9 cellular contexts compared by ENCODE assay signal in the genomic region with DNA sequence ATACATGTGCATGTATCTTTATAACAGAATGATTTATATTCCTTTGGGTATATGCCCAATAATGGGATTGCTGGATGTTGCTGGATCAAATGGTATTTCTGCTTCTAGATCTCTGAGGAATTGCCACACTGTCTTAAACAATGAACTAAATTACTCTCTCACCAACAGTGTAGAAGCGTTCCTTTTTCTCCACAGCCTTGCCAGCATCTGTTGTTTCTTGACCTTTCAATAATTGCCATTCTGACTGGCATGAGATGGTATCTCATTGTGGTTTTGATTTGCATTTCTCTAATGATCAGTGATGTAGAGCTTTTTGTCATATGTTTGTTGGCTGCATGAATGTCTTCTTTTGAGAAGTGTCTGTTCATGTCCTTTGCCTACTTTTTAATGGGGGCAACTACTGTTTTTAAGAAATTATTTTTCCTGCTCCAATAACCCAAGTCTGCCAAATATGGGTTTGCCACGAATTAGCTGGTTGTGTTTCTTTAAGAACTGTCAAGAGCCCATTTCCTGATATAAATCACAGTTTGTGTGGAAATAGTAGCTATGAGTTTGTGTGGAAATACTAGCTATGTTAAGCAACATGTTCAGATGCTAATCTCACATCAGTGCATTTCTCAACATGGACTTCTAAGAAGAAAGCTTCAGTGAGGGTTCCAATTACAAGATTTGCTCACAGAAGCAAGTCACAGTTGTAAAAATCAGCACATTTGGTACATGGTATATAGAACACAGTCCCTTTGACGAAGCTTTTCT.
DNase-seq lines count a peak whose midpoint lies in the region; ATAC-seq, FAIRE-seq and TF ChIP-seq lines count a peak whose summit lies in the region.
"Had no signal": no experiment of that assay in that cellular context is flagged by ENCODE, and none has a peak within 500 bp of the region (broad histone marks: within the 10 kb centered on the region; RNA-seq: fewer than 3 reads in every experiment).

No MANE protein-coding gene starts in this region.

- no peak for FAIRE-seq in endothelial cell of umbilical vein (lab: Jason Lieb, UNC)

- dilution Hi-C loops in endothelial cell of umbilical vein (cut with MboI; ENCODE audit: extremely low pct_ligation_motif_present, low sequenced_read_pairs): no loop called here

- H4K20me1 ChIP-seq in endothelial cell of umbilical vein (replicated peaks; ENCODE audit: control insufficient read depth, extremely low read depth, insufficient read depth, low read length): no peaks in the 10 kb centered on the region

- TF ChIP-seq CTCF in endothelial cell of umbilical vein (IDR thresholded peaks at IDR 0.05; ENCODE audit: extremely low read depth in 1 of 2, insufficient read depth in 1 of 2, low read depth in 1 of 2, low read length in 2 of 2) (no peak), parathyroid adenoma (IDR thresholded peaks at IDR 0.05) (no peak)

- H3K27ac ChIP-seq in endothelial cell of umbilical vein (ENCODE audit: insufficient read depth, low read depth, low read length) (no peak overlapping the region), parathyroid adenoma (peak overlapping the region; percentile 47)

- ATAC-seq in HG03378 (IDR thresholded peaks at IDR 0.05; ENCODE audit: unreplicated experiment) (no peak), HG02870 (IDR thresholded peaks at IDR 0.05; ENCODE audit: unreplicated experiment) (no peak), HG03342 (IDR thresholded peaks at IDR 0.05; ENCODE audit: unreplicated experiment) (no peak)
- ATAC-seq: naive thymus-derived CD8-positive, alpha-beta T cell had no signal

- H3K36me3 ChIP-seq in endothelial cell of umbilical vein (ENCODE audit: control insufficient read depth in 2 of 2, extremely low read depth in 1 of 2, insufficient read depth in 2 of 2, low read length in 2 of 2): no peaks in the 10 kb centered on the region
- no peaks in the 10 kb centered on the region for H3K36me3 ChIP-seq in parathyroid adenoma (ENCODE audit: control insufficient read depth, insufficient read depth, low read length)

- CTCF ChIA-PET in endothelial cell of umbilical vein (lab: Charles Lee): interaction anchor here (0.6 to 0.8 kb wide), 2 partner anchors 13 to 73 kb away, joined by 3 read pairs; no protein-coding TSS in a partner anchor

- H3K79me2 ChIP-seq in endothelial cell of umbilical vein (ENCODE audit: control insufficient read depth, insufficient read depth, low read length): no peaks in the 10 kb centered on the region
- no peaks in the 10 kb centered on the region for H3K79me2 ChIP-seq in parathyroid adenoma

- DNase-seq in GF-D8 (lab: John Stamatoyannopoulos, UW): peak; percentile 98
- peak; percentile 38 for DNase-seq in NCI-H526 treated with DMSO at 0.1 percent for 48 hours (lab: John Stamatoyannopoulos, UW)
- DNase-seq in endothelial cell of umbilical vein (ENCODE audit: low read depth, low spot score): peak; percentile 81
- no peak for DNase-seq in NCI-H748 treated with DMSO at 0.1 percent for 48 hours (lab: John Stamatoyannopoulos, UW)
- DNase-seq: naive thymus-derived CD8-positive, alpha-beta T cell had no signal

- no peak overlapping the region for H3K4me2 ChIP-seq in endothelial cell of umbilical vein (ENCODE audit: insufficient read depth, low read length)
- peak overlapping the region; percentile 20 for H3K4me2 ChIP-seq in parathyroid adenoma (ENCODE audit: low read length)

- H2AFZ ChIP-seq in endothelial cell of umbilical vein (ENCODE audit: low read depth, low read length): no peak overlapping the region
- H2AFZ ChIP-seq in parathyroid adenoma: no peak overlapping the region

- H3K4me3 ChIP-seq in endothelial cell of umbilical vein (replicated peaks in 1 of 3; ENCODE audit: insufficient read depth in 1 of 3, low read depth in 1 of 3, low read length in 3 of 3) (no peak overlapping the region), parathyroid adenoma (ENCODE audit: low read depth, low read length) (no peak overlapping the region)

- no peaks in the 10 kb centered on the region for H3K4me1 ChIP-seq in endothelial cell of umbilical vein (ENCODE audit: control insufficient read depth, extremely low read depth, insufficient read depth, low read length)
- H3K4me1 ChIP-seq in parathyroid adenoma: peaks cover 14% of the 10 kb centered on the region

- H3K9me1 ChIP-seq in endothelial cell of umbilical vein (replicated peaks; ENCODE audit: control insufficient read depth, extremely low read depth, insufficient read depth, low read length): no peaks in the 10 kb centered on the region

- peaks cover 0 to 5% of the 10 kb centered on the region in 2 experiments for H3K27me3 ChIP-seq in endothelial cell of umbilical vein (ENCODE audit: control insufficient read depth in 2 of 2, insufficient read depth in 2 of 2, low read length in 2 of 2)
- no peaks in the 10 kb centered on the region for H3K27me3 ChIP-seq in parathyroid adenoma (ENCODE audit: control insufficient read depth, insufficient read depth, low read length)

- no peaks in the 10 kb centered on the region for H3K9me3 ChIP-seq in endothelial cell of umbilical vein (replicated peaks; ENCODE audit: control insufficient read depth, insufficient read depth, low read length)
- H3K9me3 ChIP-seq in parathyroid adenoma (ENCODE audit: control insufficient read depth, low read length): no peaks in the 10 kb centered on the region

- intact Hi-C loops in endothelial cell of umbilical vein (cut with micrococcal nuclease): no loop called here

- BruUV-seq in endothelial cell of umbilical vein (replicated peaks; lab: Mats Ljungman, UMichigan): no TSS peak

- H3K9ac ChIP-seq in endothelial cell of umbilical vein (replicated peaks; ENCODE audit: extremely low read depth, insufficient read depth, low read length) (no peak overlapping the region), parathyroid adenoma (no peak overlapping the region)

- POLR2A ChIA-PET in endothelial cell of umbilical vein (lab: Charles Lee): interaction anchor here (0.6 kb wide), 1 partner anchor 44 kb away, joined by 4 read pairs; no protein-coding TSS in a partner anchor

- no peak for TF ChIP-seq POLR2A in endothelial cell of umbilical vein (IDR thresholded peaks at IDR 0.05; ENCODE audit: low read depth, low read length)

TF ChIP-seq in endothelial cell of umbilical vein, 7 proteins besides CTCF, POLR2A, EP300 and RAD21:
- TF ChIP-seq, protein P1, sequence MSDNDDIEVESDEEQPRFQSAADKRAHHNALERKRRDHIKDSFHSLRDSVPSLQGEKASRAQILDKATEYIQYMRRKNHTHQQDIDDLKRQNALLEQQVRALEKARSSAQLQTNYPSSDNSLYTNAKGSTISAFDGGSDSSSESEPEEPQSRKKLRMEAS (IDR thresholded peaks at IDR 0.05; ENCODE audit: insufficient read depth, insufficient read length): no peak
- TF ChIP-seq JUN (IDR thresholded peaks at IDR 0.05; ENCODE audit: borderline replicate concordance, insufficient read depth, insufficient read length, low read depth) (no peak), GATA2 (IDR thresholded peaks at IDR 0.05; ENCODE audit: insufficient read depth, insufficient read length, low read depth, low read length) (no peak), POLR2AphosphoS5 (IDR thresholded peaks at IDR 0.05; ENCODE audit: insufficient read depth, low read depth, low read length) (no peak), EZH2 (IDR thresholded peaks at IDR 0.05; ENCODE audit: borderline replicate concordance, low read depth, low read length, severe bottlenecking) (no peak)
